In genomic region chr1:229231754-229232119, GRCh38 we compare ENCODE assay signal across 16 cellular contexts. TPM values are rescaled to one million over a fixed set of nuclear protein-coding genes. Genes with fewer than 3 reads are reported as not detected.
A peak's percentile ranks its signal among the peaks of the same experiment; 100 is the strongest.
DNase-seq lines count a peak whose midpoint lies in the region; ATAC-seq and TF ChIP-seq lines count a peak whose summit lies in the region.
"Had no signal": no experiment of that assay in that cellular context is flagged by ENCODE, and none has a peak within 500 bp of the region (broad histone marks: within the 10 kb centered on the region; RNA-seq: fewer than 3 reads in every experiment).

No MANE protein-coding gene starts in this region.

- ATAC-seq in HG03571 (IDR thresholded peaks at IDR 0.05; ENCODE audit: unreplicated experiment) (no peak), HG03175 (IDR thresholded peaks at IDR 0.05; ENCODE audit: unreplicated experiment) (no peak)
- ATAC-seq: activated T-cell treated with anti-CD3 and anti-CD28 coated beads, Interleukin-2, amount 50 U/mL, for 4 hours; left lobe of liver had no signal

- TF ChIP-seq POLR2A in breast epithelium (IDR thresholded peaks at IDR 0.05): no peak

- H4K20me1 ChIP-seq in Loucy (ENCODE audit: insufficient read depth, low read length, poor library complexity, severe bottlenecking): no peaks in the 10 kb centered on the region
- H4K20me1 ChIP-seq: BLaER1 treated with 17β-estradiol and CSF1 and Interleukin-3, amounts not matched to agents 10 nM and 100 nM had no signal

- TF ChIP-seq CTCF in Loucy (conservative IDR thresholded peaks at IDR 0.05; ENCODE audit: low read length) (peak; percentile 28; the same call in 1 of the 2 replicates), breast epithelium (IDR thresholded peaks at IDR 0.05) (no peak)

- no peaks in the 10 kb centered on the region for H3K36me3 ChIP-seq in Loucy (ENCODE audit: insufficient read depth, low read length)
- no peaks in the 10 kb centered on the region for H3K36me3 ChIP-seq in breast epithelium
- H3K36me3 ChIP-seq in muscle layer of duodenum (ENCODE audit: control insufficient read depth in 1 of 2, insufficient read depth in 2 of 2, low read length in 2 of 2): no peaks in the 10 kb centered on the region
- H3K36me3 ChIP-seq: BLaER1 treated with 17β-estradiol and CSF1 and Interleukin-3, amounts not matched to agents 10 nM and 100 nM; stomach; WERI-Rb-1 had no signal

- no peaks in the 10 kb centered on the region for H3F3A ChIP-seq in Loucy (ENCODE audit: low read depth)

- H3K4me2 ChIP-seq in Loucy (ENCODE audit: low read depth, low read length, poor library complexity, severe bottlenecking): no peak overlapping the region

- no peak overlapping the region for H2AFZ ChIP-seq in Loucy (ENCODE audit: low read length)

- H3K27me3 ChIP-seq in Loucy (ENCODE audit: insufficient read depth, low read length, poor library complexity, severe bottlenecking) (no peaks in the 10 kb centered on the region), breast epithelium (no peaks in the 10 kb centered on the region), muscle layer of duodenum (ENCODE audit: low read depth, low read length) (no peaks in the 10 kb centered on the region)

- H3K9me2 ChIP-seq in Loucy (replicated peaks; ENCODE audit: low read depth, low read length): no peaks in the 10 kb centered on the region

- DNase-seq in COLO668 (lab: John Stamatoyannopoulos, UW; ENCODE audit: unreplicated experiment) (peak; percentile 57), breast epithelium (ENCODE audit: low spot score in 2 of 2) (no peak), NOMO-1 treated with dmso at 0.1 percent for 144 hours (lab: John Stamatoyannopoulos, UW; ENCODE audit: unreplicated experiment) (no peak)
- no peak for DNase-seq in activated CD4-positive, alpha-beta T cell treated with anti-CD3 and anti-CD28 coated beads, Interleukin-2, amount 50 U/mL, for 48 hours
- DNase-seq: activated T-cell treated with anti-CD3 and anti-CD28 coated beads, Interleukin-2, amount 50 U/mL, for 4 hours; central memory CD4-positive, alpha-beta T cell; foreskin fibroblast; NCI-H2029; stomach; WERI-Rb-1 had no signal

- H3K4me3 ChIP-seq in Loucy (ENCODE audit: low read length, poor library complexity, severe bottlenecking) (no peak overlapping the region), breast epithelium (no peak overlapping the region), muscle layer of duodenum (ENCODE audit: low read depth in 1 of 2, low read length in 2 of 2) (no peak overlapping the region)
- H3K4me3 ChIP-seq: BLaER1 treated with 17β-estradiol and CSF1 and Interleukin-3, amounts not matched to agents 10 nM and 100 nM; stomach had no signal

- H3K27ac ChIP-seq in breast epithelium (peak overlapping the region; percentile 96 to 97), muscle layer of duodenum (ENCODE audit: low read length) (peak overlapping the region; percentile 16)
- H3K27ac ChIP-seq: BLaER1 treated with 17β-estradiol and CSF1 and Interleukin-3, amounts not matched to agents 10 nM and 100 nM; WERI-Rb-1 had no signal

- H3K4me1 ChIP-seq in Loucy (ENCODE audit: insufficient read depth, low read length, poor library complexity, severe bottlenecking) (peaks cover 5% of the 10 kb centered on the region), breast epithelium (peaks cover 8 to 15% of the 10 kb centered on the region in 2 donors), muscle layer of duodenum (ENCODE audit: control insufficient read depth in 1 of 2, insufficient read depth in 2 of 2, low read length in 2 of 2) (peaks cover 8 to 11% of the 10 kb centered on the region in 2 donors)

- no peaks in the 10 kb centered on the region for H3K79me2 ChIP-seq in Loucy (ENCODE audit: insufficient read depth, low read length)

- intact Hi-C loops in breast epithelium (cut with DNase I; ENCODE audit: low total_unique reads): no loop called here

- H3K9me3 ChIP-seq in Loucy (ENCODE audit: insufficient read depth, low read depth, low read length) (no peaks in the 10 kb centered on the region), breast epithelium (no peaks in the 10 kb centered on the region), muscle layer of duodenum (ENCODE audit: control insufficient read depth in 1 of 2, low read length in 2 of 2) (no peaks in the 10 kb centered on the region)
- H3K9me3 ChIP-seq: BLaER1 treated with 17β-estradiol and CSF1 and Interleukin-3, amounts not matched to agents 10 nM and 100 nM; stomach had no signal

- H3K9ac ChIP-seq in Loucy (ENCODE audit: low read depth, low read length, poor library complexity, severe bottlenecking): no peak overlapping the region
- H3K9ac ChIP-seq: BLaER1 treated with 17β-estradiol and CSF1 and Interleukin-3, amounts not matched to agents 10 nM and 100 nM had no signal

RNA-seq across cellular contexts. Expression of gene RAB4A, which starts 39.2 kb away (rescaled TPM):
- 10 to 100 TPM; 27.5 to 47.8 (median 42.1) TPM for total RNA-seq in breast epithelium
